27 cellular contexts compared by ENCODE assay signal in genomic region chr2:44829771-44830170, GRCh38.
"Had no signal": no experiment of that assay in that cellular context is flagged by ENCODE, and none has a peak within 500 bp of the region (broad histone marks: within the 10 kb centered on the region; RNA-seq: fewer than 3 reads in every experiment).

No MANE protein-coding gene starts in this region.

- ATAC-seq: naive thymus-derived CD8-positive, alpha-beta T cell; natural killer cell treated with Interleukin-12 subunit alpha and Interleukin-12 subunit beta and Interleukin-15 and Interleukin-18, amount 100 ng/mL, for 72 hours; pancreas; psoas muscle; right cardiac atrium; right lobe of liver; stimulated activated effector memory CD8-positive, alpha-beta T cell treated with anti-CD3 and anti-CD28 coated beads, Interleukin-12 subunit alpha, Interleukin-12 subunit beta, amount 100 ng/mL, for 72 hours; stimulated activated naive B cell treated with anti-CD40 and anti-IgM and Interleukin-4, amounts not matched to agents 10 μg/mL and 1 μg/mL and 100 μg/mL, for 72 hours had no signal

- H3K9me3 ChIP-seq: neutrophil, pancreas, psoas muscle, right lobe of liver, sigmoid colon, thoracic aorta, thyroid gland, vagina had no signal

- H3K9me3 Mint-ChIP-seq: natural killer cell treated with Interleukin-12 subunit alpha and Interleukin-12 subunit beta and Interleukin-15 and Interleukin-18, amount 100 ng/mL, for 72 hours; stimulated activated naive CD8-positive, alpha-beta T cell treated with anti-CD3 and anti-CD28 coated beads, Interleukin-15, Interleukin-2, amounts not matched to agents 100 ng/mL and 50 ng/mL, for 24 hours had no signal

- H3K36me3 ChIP-seq: neutrophil, pancreas, right lobe of liver, sigmoid colon, stomach, thoracic aorta, thyroid gland, tibial nerve, vagina had no signal

- DNase-seq: naive thymus-derived CD8-positive, alpha-beta T cell; nephron progenitor cell; nucleus accumbens; pancreas; psoas muscle; right cardiac atrium; right lobe of liver; sigmoid colon; small intestine; stimulated activated CD4-positive, alpha-beta T cell treated with anti-CD3 and anti-CD28 coated beads, Interleukin-15, amount 100 ng/mL, for 24 hours; stimulated activated CD4-positive, alpha-beta T cell treated with anti-CD3 and anti-CD28 coated beads, Interleukin-2, amount 100 ng/mL, for 24 hours; stimulated activated CD4-positive, alpha-beta T cell treated with anti-CD3 and anti-CD28 coated beads, Interleukin-2, amount 100 ng/mL, for 48 hours; stimulated activated CD4-positive, alpha-beta T cell treated with anti-CD3 and anti-CD28 coated beads, Interleukin-4, amount 100 ng/mL, for 24 hours; stimulated activated naive B cell treated with anti-CD40 and anti-IgM and Interleukin-4, amounts not matched to agents 10 μg/mL and 1 μg/mL and 100 μg/mL, for 72 hours; stimulated activated naive CD4-positive, alpha-beta T cell treated with Interleukin-2 at 50 U/mL for 16 hours; stomach; thyroid gland; trophoblast cell had no signal

- H3K27ac ChIP-seq: neutrophil, pancreas, psoas muscle, right lobe of liver, sigmoid colon, stomach, thoracic aorta, thyroid gland, tibial nerve, vagina had no signal

- H3K4me1 ChIP-seq: pancreas, psoas muscle, right lobe of liver, sigmoid colon, thyroid gland, tibial nerve, vagina had no signal

- H3K4me3 ChIP-seq: pancreas, psoas muscle, right lobe of liver, sigmoid colon, stomach, thoracic aorta, thyroid gland, tibial nerve, vagina had no signal

- H3K27ac Mint-ChIP-seq: naive thymus-derived CD8-positive, alpha-beta T cell; natural killer cell treated with Interleukin-12 subunit alpha and Interleukin-12 subunit beta and Interleukin-15 and Interleukin-18, amount 100 ng/mL, for 72 hours; nephron progenitor cell; progenitor cell of endocrine pancreas; stimulated activated effector memory CD8-positive, alpha-beta T cell treated with anti-CD3 and anti-CD28 coated beads, Interleukin-12 subunit alpha, Interleukin-12 subunit beta, amount 100 ng/mL, for 72 hours; stimulated activated naive B cell treated with anti-CD40 and anti-IgM and Interleukin-4, amounts not matched to agents 10 μg/mL and 1 μg/mL and 100 μg/mL, for 72 hours; stimulated activated naive CD8-positive, alpha-beta T cell treated with anti-CD3 and anti-CD28 coated beads, Interleukin-15, Interleukin-2, amounts not matched to agents 100 ng/mL and 50 ng/mL, for 24 hours had no signal

- H3K36me3 Mint-ChIP-seq: naive thymus-derived CD8-positive, alpha-beta T cell; natural killer cell treated with Interleukin-12 subunit alpha and Interleukin-12 subunit beta and Interleukin-15 and Interleukin-18, amount 100 ng/mL, for 72 hours; stimulated activated effector memory CD8-positive, alpha-beta T cell treated with anti-CD3 and anti-CD28 coated beads, Interleukin-12 subunit alpha, Interleukin-12 subunit beta, amount 100 ng/mL, for 72 hours had no signal

- H3K4me3 Mint-ChIP-seq: naive thymus-derived CD8-positive, alpha-beta T cell; natural killer cell treated with Interleukin-12 subunit alpha and Interleukin-12 subunit beta and Interleukin-15 and Interleukin-18, amount 100 ng/mL, for 72 hours; nephron progenitor cell; neural crest cell; stimulated activated effector memory CD8-positive, alpha-beta T cell treated with anti-CD3 and anti-CD28 coated beads, Interleukin-12 subunit alpha, Interleukin-12 subunit beta, amount 100 ng/mL, for 72 hours; stimulated activated naive B cell treated with anti-CD40 and anti-IgM and Interleukin-4, amounts not matched to agents 10 μg/mL and 1 μg/mL and 100 μg/mL, for 72 hours; stimulated activated naive CD8-positive, alpha-beta T cell treated with anti-CD3 and anti-CD28 coated beads, Interleukin-15, Interleukin-2, amounts not matched to agents 100 ng/mL and 50 ng/mL, for 24 hours had no signal

- H3K27me3 ChIP-seq: pancreas, right lobe of liver, sigmoid colon, stomach, thyroid gland, tibial nerve, vagina had no signal

- H3K4me1 Mint-ChIP-seq: naive thymus-derived CD8-positive, alpha-beta T cell; neural crest cell had no signal
